8 cellular contexts compared by ENCODE assay signal in the genomic region with DNA sequence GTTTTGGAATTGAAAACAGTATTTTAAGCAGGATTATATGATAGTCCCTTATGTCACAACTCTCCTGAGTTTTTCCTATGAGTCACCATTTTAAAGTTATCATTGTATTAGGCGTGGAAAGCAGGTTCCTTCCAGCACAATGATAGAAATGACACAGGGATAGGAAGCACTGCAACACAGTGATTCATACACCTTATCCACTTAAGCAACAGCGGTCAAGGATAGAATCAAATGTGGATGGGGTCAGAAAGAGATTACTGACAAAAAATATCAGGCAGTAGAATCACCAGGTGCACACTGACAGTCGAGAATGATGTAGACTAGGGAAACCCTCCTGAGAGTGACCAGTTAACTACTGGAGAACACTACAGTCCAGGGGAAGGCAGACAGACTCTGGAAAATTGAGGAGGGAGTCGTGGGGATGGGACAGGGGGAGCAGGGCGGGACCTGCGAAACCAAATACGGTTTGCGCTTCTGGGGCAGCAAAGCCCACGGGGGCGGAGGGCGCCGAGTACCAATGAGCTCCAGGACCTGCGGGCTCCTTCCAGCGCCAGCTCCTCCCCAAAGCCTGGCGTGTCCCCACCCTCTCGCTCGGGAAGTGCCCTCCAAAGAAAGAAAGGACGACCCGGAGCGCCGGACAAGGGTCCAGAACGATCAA. TPM values are rescaled to one million over a fixed set of nuclear protein-coding genes. Genes with fewer than 3 reads are reported as not detected.
DNase-seq lines count a peak whose midpoint lies in the region; ATAC-seq and TF ChIP-seq lines count a peak whose summit lies in the region.

No MANE protein-coding gene starts in this region.

- CTCF ChIA-PET in activated CD4-positive, alpha-beta T cell treated with anti-CD3 and anti-CD28 coated beads, Interleukin-2, amount 10 ng/mL, durations not matched to agents 7 days and 5 days (lab: Charles Lee), result interaction anchor here (1.0 to 1.4 kb wide), 4 partner anchors 8 to 44 kb away, joined by 3 to 6 read pairs (median 4); a partner anchor contains a TSS
- CTCF ChIA-PET in RWPE1 (lab: Yijun Ruan, JAX), result interaction anchor here (0.6 kb wide), 1 partner anchor 23 kb away, joined by 3 read pairs; no protein-coding TSS in a partner anchor

- peak overlapping the region; percentile 97 for H3K27ac ChIP-seq in GM23248
- H3K27ac ChIP-seq in RWPE1, result peak overlapping the region; percentile 96
- H3K27ac ChIP-seq in lower lobe of right lung, result peak overlapping the region; percentile 98
- peak overlapping the region; percentile 84 to 92 for H3K27ac ChIP-seq in tibial artery

- peak overlapping the region; percentile 88 for H3K4me2 ChIP-seq in GM23248 (ENCODE audit: unreplicated experiment)

- H3K9me3 ChIP-seq in GM23248 (ENCODE audit: low read depth) (no peaks in the 10 kb centered on the region), lower lobe of right lung (no peaks in the 10 kb centered on the region), tibial artery (no peaks in the 10 kb centered on the region)

- H3K4me1 ChIP-seq in GM23248 (ENCODE audit: insufficient read depth), result peaks cover 13% of the 10 kb centered on the region
- H3K4me1 ChIP-seq in lower lobe of right lung, result peaks cover 30% of the 10 kb centered on the region
- H3K4me1 ChIP-seq in tibial artery, result peaks cover 9 to 45% (median 29%) of the 10 kb centered on the region in 4 donors

- H3K36me3 ChIP-seq in GM23248 (ENCODE audit: low read depth) (no peaks in the 10 kb centered on the region), lower lobe of right lung (no peaks in the 10 kb centered on the region), tibial artery (no peaks in the 10 kb centered on the region)

- peak; percentile 84 for ATAC-seq in lower lobe of right lung

- H3K4me3 ChIP-seq in GM23248 (peak overlapping the region; percentile 89), lower lobe of right lung (peak overlapping the region; percentile 74), tibial artery (peak overlapping the region; percentile 65 to 71)

- no peak for TF ChIP-seq CTCF in RWPE1 (conservative IDR thresholded peaks at IDR 0.05; ENCODE audit: low read depth)
- TF ChIP-seq CTCF in lower lobe of right lung (IDR thresholded peaks at IDR 0.05), result no peak
- TF ChIP-seq CTCF in tibial artery (IDR thresholded peaks at IDR 0.05), result no peak

- no peaks in the 10 kb centered on the region for H3K9me2 ChIP-seq in GM23248 (ENCODE audit: insufficient read depth)

- WGBS in GM23248 (ENCODE audit: low coverage in 1 of 2, low lambda C conversion rate in 2 of 2, missing lambda C conversion rate in 2 of 2), 2 experiments, result 1 to 5% methylated on average over 14 to 21 of the region's 22 CpGs

- H3K9me3 Mint-ChIP-seq in activated CD4-positive, alpha-beta T cell treated with anti-CD3 and anti-CD28 coated beads, Interleukin-2, amount 10 ng/mL, durations not matched to agents 7 days and 5 days, result no peaks in the 10 kb centered on the region

- intact Hi-C loops in lower lobe of right lung (cut with DNase I), result no loop called here
- intact Hi-C loops in tibial artery (cut with DNase I; ENCODE audit: low total_unique reads), result no loop called here

- peak overlapping the region; percentile 95 for H3K9ac ChIP-seq in GM23248

- H3K27me3 Mint-ChIP-seq in activated CD4-positive, alpha-beta T cell treated with anti-CD3 and anti-CD28 coated beads, Interleukin-2, amount 10 ng/mL, durations not matched to agents 7 days and 5 days, result no peaks in the 10 kb centered on the region

- H4K20me1 ChIP-seq in GM23248 (ENCODE audit: insufficient read depth), result no peaks in the 10 kb centered on the region

- peak overlapping the region; percentile 99 for H3K27ac Mint-ChIP-seq in activated CD4-positive, alpha-beta T cell treated with anti-CD3 and anti-CD28 coated beads, Interleukin-2, amount 10 ng/mL, durations not matched to agents 7 days and 5 days

- no peak for DNase-seq in activated CD4-positive, alpha-beta T cell treated with anti-CD3 and anti-CD28 coated beads, Interleukin-2, amount 10 ng/mL, durations not matched to agents 7 days and 5 days
- no peak for DNase-seq in activated CD4-positive, alpha-beta T cell treated with anti-CD3 and anti-CD28 coated beads for 1 hour
- peak; percentile 87 for DNase-seq in GM23248
- peak; percentile 63 for DNase-seq in HuH-7.5 (ENCODE audit: low spot score)
- DNase-seq in RWPE1 (ENCODE audit: low spot score), result peak; percentile 81
- DNase-seq in dermis blood vessel endothelial cell, result peak; percentile 77
- no peak for DNase-seq in lower lobe of right lung
- DNase-seq in tibial artery, result peak; percentile 87 to 95

- in situ Hi-C loops in GM23248 (cut with MboI), result no loop called here

- peak overlapping the region; percentile 76 for H2AFZ ChIP-seq in GM23248

- peaks cover 7% of the 10 kb centered on the region for H3K36me3 Mint-ChIP-seq in activated CD4-positive, alpha-beta T cell treated with anti-CD3 and anti-CD28 coated beads, Interleukin-2, amount 10 ng/mL, durations not matched to agents 7 days and 5 days (ENCODE audit: low read depth)

- H3K4me3 Mint-ChIP-seq in activated CD4-positive, alpha-beta T cell treated with anti-CD3 and anti-CD28 coated beads, Interleukin-2, amount 10 ng/mL, durations not matched to agents 7 days and 5 days, result peak overlapping the region; percentile 95

- H3K79me2 ChIP-seq in GM23248 (ENCODE audit: insufficient read depth), result peaks cover 47% of the 10 kb centered on the region

- H3K27me3 ChIP-seq in GM23248 (replicated peaks; ENCODE audit: insufficient read depth), result no peaks in the 10 kb centered on the region
- H3K27me3 ChIP-seq in lower lobe of right lung (ENCODE audit: low read depth), result no peaks in the 10 kb centered on the region
- no peaks in the 10 kb centered on the region for H3K27me3 ChIP-seq in tibial artery

- peaks cover 22% of the 10 kb centered on the region for H3F3A ChIP-seq in GM23248 (ENCODE audit: insufficient read depth)

- POLR2A ChIA-PET in activated CD4-positive, alpha-beta T cell treated with anti-CD3 and anti-CD28 coated beads, Interleukin-2, amount 10 ng/mL, durations not matched to agents 7 days and 5 days (lab: Charles Lee), result interaction anchor here (0.7 to 1.7 kb wide), 2 partner anchors 44 to 1863 kb away, joined by 3 to 5 read pairs; a partner anchor contains a TSS
- POLR2A ChIA-PET in RWPE1 (lab: Yijun Ruan, JAX; ENCODE audit: low non-redundant PET), result interaction anchor here (1.2 kb wide), 1 partner anchor 44 kb away, joined by 5 read pairs; a partner anchor contains a TSS

- H3K4me1 Mint-ChIP-seq in activated CD4-positive, alpha-beta T cell treated with anti-CD3 and anti-CD28 coated beads, Interleukin-2, amount 10 ng/mL, durations not matched to agents 7 days and 5 days, result peaks cover 48% of the 10 kb centered on the region

RNA-seq across cellular contexts. Expression of a gene that starts 0.5 kb away (rescaled TPM):
- total RNA-seq in activated CD4-positive, alpha-beta T cell treated with anti-CD3 and anti-CD28 coated beads, Interleukin-2, amount 10 ng/mL, durations not matched to agents 7 days and 5 days, result 10 to 100 TPM; 14.1 to 14.2 TPM
- 32.2 and 33.4 TPM in 2 replicates for total RNA-seq in GM23248 (2014; rRNA removed; shearing (Covaris generic))
- polyA plus RNA-seq in GM23248 (2016; fragmentation: Nextera tagmentation; extraction: Ambion mirVana), result 29.1 and 31.0 TPM in 2 replicates
- total RNA-seq in dermis blood vessel endothelial cell (39.7 and 58.4 TPM in 2 replicates), lower lobe of right lung (27.8 TPM)

RNA-seq across cellular contexts. Expression of a gene that starts 44.0 kb away (rescaled TPM):
- 10 to 100 TPM; 26.5 to 36.1 TPM for total RNA-seq in activated CD4-positive, alpha-beta T cell treated with anti-CD3 and anti-CD28 coated beads, Interleukin-2, amount 10 ng/mL, durations not matched to agents 7 days and 5 days
- total RNA-seq in GM23248 (2014; rRNA removed; shearing (Covaris generic)), result 30.9 and 31.2 TPM in 2 replicates
- polyA plus RNA-seq in GM23248 (2016; fragmentation: Nextera tagmentation; extraction: Ambion mirVana), result 23.3 and 23.8 TPM in 2 replicates
- total RNA-seq in dermis blood vessel endothelial cell, result 14.8 and 16.5 TPM in 2 replicates
- total RNA-seq in lower lobe of right lung, result 26.6 TPM

RNA-seq across cellular contexts. Expression of a gene that starts 44.2 kb away (rescaled TPM):
- total RNA-seq in activated CD4-positive, alpha-beta T cell treated with anti-CD3 and anti-CD28 coated beads, Interleukin-2, amount 10 ng/mL, durations not matched to agents 7 days and 5 days, result 10 to 100 TPM; 10.1 to 13.3 TPM
- 39.3 and 48.6 TPM in 2 replicates for total RNA-seq in GM23248 (2014; rRNA removed; shearing (Covaris generic))
- 33.4 and 33.8 TPM in 2 replicates for polyA plus RNA-seq in GM23248 (2016; fragmentation: Nextera tagmentation; extraction: Ambion mirVana)
- total RNA-seq in dermis blood vessel endothelial cell, result 22.4 and 41.5 TPM in 2 replicates
- 23.6 TPM for total RNA-seq in lower lobe of right lung

Comparison
In these comparisons a context has a peak if more than half of its experiments do, and no peak if none do; other contexts are left out.
1. DNase-seq: peak in GM23248 (single experiment), HuH-7.5 (single experiment), RWPE1 (single experiment), dermis blood vessel endothelial cell (single experiment) and tibial artery (2 of 2); none in activated CD4-positive, alpha-beta T cell treated with anti-CD3 and anti-CD28 coated beads, Interleukin-2, amount 10 ng/mL, durations not matched to agents 7 days and 5 days (single experiment), activated CD4-positive, alpha-beta T cell treated with anti-CD3 and anti-CD28 coated beads for 1 hour (single experiment) and lower lobe of right lung (single experiment).
2. Peak in every context shown above with its lines, with median percentiles within 50 percentile points of each other: H3K27ac ChIP-seq and H3K4me3 ChIP-seq.